ENCODE assay signal across 8 cellular contexts in genomic region chr10:130136214-130137076, GRCh38. TPM values are rescaled to one million over a fixed set of nuclear protein-coding genes. Genes with fewer than 3 reads are reported as not detected.
DNase-seq lines count a peak whose midpoint lies in the region; ATAC-seq, FAIRE-seq and TF ChIP-seq lines count a peak whose summit lies in the region.

GLRX3 (plus strand) TSS chr10:130136391; CDS start chr10:130136421, 30 bp downstream.

- peak within 1 kb of the TSS; percentile 60 to 64 for H3K27ac ChIP-seq in thoracic aorta

- peaks cover 5% of the 10 kb centered on the region for H3K36me3 Mint-ChIP-seq in activated naive CD8-positive, alpha-beta T cell
- peaks cover 2% of the 10 kb centered on the region for H3K36me3 Mint-ChIP-seq in osteocyte (ENCODE audit: unreplicated experiment)

- H3K4me3 Mint-ChIP-seq in activated naive CD8-positive, alpha-beta T cell: peak within 1 kb of the TSS; percentile 93
- peak within 1 kb of the TSS; percentile 88 for H3K4me3 Mint-ChIP-seq in osteocyte (ENCODE audit: unreplicated experiment)

- peak; percentile 51 for DNase-seq in GF-D8 (lab: John Stamatoyannopoulos, UW)
- DNase-seq in H54 (ENCODE audit: insufficient read length, low spot score): peak; percentile 64
- peak; percentile 90 for DNase-seq in MG63
- DNase-seq in glomerular visceral epithelial cell (ENCODE audit: extremely low spot score): peak; percentile 81
- DNase-seq in osteocyte (ENCODE audit: extremely low spot score, unreplicated experiment): peak; percentile 96
- DNase-seq in thoracic aorta (ENCODE audit: low spot score): peak; percentile 70

- peak within 1 kb of the TSS; percentile 68 for H3K27ac Mint-ChIP-seq in activated naive CD8-positive, alpha-beta T cell
- H3K27ac Mint-ChIP-seq in osteocyte (ENCODE audit: unreplicated experiment): peak within 1 kb of the TSS; percentile 87

- no peak for FAIRE-seq in H54 (lab: Jason Lieb, UNC)

- peaks cover 35% of the 10 kb centered on the region for H3K4me1 Mint-ChIP-seq in activated naive CD8-positive, alpha-beta T cell (ENCODE audit: low read depth)
- peaks cover 31% of the 10 kb centered on the region for H3K4me1 Mint-ChIP-seq in osteocyte (ENCODE audit: unreplicated experiment)

- H3K36me3 ChIP-seq in MG63: peaks cover 27% of the 10 kb centered on the region
- no peaks in the 10 kb centered on the region for H3K36me3 ChIP-seq in thoracic aorta

- H3K4me1 ChIP-seq in thoracic aorta (ENCODE audit: control insufficient read depth in 1 of 2, low read depth in 2 of 2): peaks cover 19 to 28% of the 10 kb centered on the region in 2 donors

- no peaks in the 10 kb centered on the region for H3K9me3 ChIP-seq in MG63
- H3K9me3 ChIP-seq in thoracic aorta: no peaks in the 10 kb centered on the region

- H3K4me3 ChIP-seq in MG63 (peak within 1 kb of the TSS; percentile 91), thoracic aorta (peak within 1 kb of the TSS; percentile 91)

- H3K9me3 Mint-ChIP-seq in activated naive CD8-positive, alpha-beta T cell (ENCODE audit: low read depth): no peaks in the 10 kb centered on the region
- no peaks in the 10 kb centered on the region for H3K9me3 Mint-ChIP-seq in osteocyte (ENCODE audit: unreplicated experiment)

- H3K27me3 Mint-ChIP-seq in activated naive CD8-positive, alpha-beta T cell: no peaks in the 10 kb centered on the region
- H3K27me3 Mint-ChIP-seq in osteocyte (ENCODE audit: unreplicated experiment): no peaks in the 10 kb centered on the region

- peak; percentile 58 for TF ChIP-seq POLR2A in H54 (IDR thresholded peaks at IDR 0.05; ENCODE audit: low read depth, low read length)

- H3K27me3 ChIP-seq in MG63 (no peaks in the 10 kb centered on the region), thoracic aorta (replicated peaks; ENCODE audit: insufficient read depth) (no peaks in the 10 kb centered on the region)

- ATAC-seq in SK-N-SH treated with all-trans-retinoic acid at 6 μM for 48 hours: peak; percentile 94
- peak; percentile 77 for ATAC-seq in thoracic aorta (ENCODE audit: insufficient number of reproducible peaks, low FRiP score, low read depth)

- TF ChIP-seq CTCF in osteocyte (IDR thresholded peaks at IDR 0.05) (no peak), thoracic aorta (IDR thresholded peaks at IDR 0.05) (no peak)

TF ChIP-seq in SK-N-SH treated with all-trans-retinoic acid at 6 μM for 48 hours, 23 proteins besides CTCF, POLR2A, EP300 and RAD21:
- TF ChIP-seq ESRRG (CRISPR knock-in tag; IDR thresholded peaks at IDR 0.05) (no peak), ZC3H10 (CRISPR knock-in tag; IDR thresholded peaks at IDR 0.05) (no peak), CSDC2 (CRISPR knock-in tag; IDR thresholded peaks at IDR 0.05) (no peak), CREB5 (CRISPR knock-in tag; IDR thresholded peaks at IDR 0.05; ENCODE audit: low read depth) (no peak), ISL1 (CRISPR knock-in tag; IDR thresholded peaks at IDR 0.05) (no peak), OSR1 (CRISPR knock-in tag; IDR thresholded peaks at IDR 0.05) (no peak), GLIS3 (CRISPR knock-in tag; IDR thresholded peaks at IDR 0.05) (no peak), PATZ1 (CRISPR knock-in tag; IDR thresholded peaks at IDR 0.05; ENCODE audit: borderline replicate concordance) (0 out of 2 replicates have a peak, but pooled peaks have one; percentile 11), RARB (CRISPR knock-in tag; IDR thresholded peaks at IDR 0.05) (no peak), ZNF565 (CRISPR knock-in tag; conservative IDR thresholded peaks at IDR 0.05; ENCODE audit: low read depth) (no peak), ARNTL (CRISPR knock-in tag; IDR thresholded peaks at IDR 0.05; ENCODE audit: borderline replicate concordance, low read depth) (no peak), TSHZ2 (CRISPR knock-in tag; IDR thresholded peaks at IDR 0.05) (no peak), ZFP3 (CRISPR knock-in tag; IDR thresholded peaks at IDR 0.05) (peak; percentile 45; the same call in 1 of the 2 replicates), ZNF70 (CRISPR knock-in tag; IDR thresholded peaks at IDR 0.05) (no peak), PPARA (CRISPR knock-in tag; IDR thresholded peaks at IDR 0.05; ENCODE audit: borderline replicate concordance) (no peak)

RNA-seq across cellular contexts. Expression of gene GLRX3, which starts in this region (rescaled TPM):
- 369 and 2,100 TPM in 2 replicates for total RNA-seq in MG63 (2014; rRNA removed; shearing (Covaris generic); ENCODE audit: low replicate concordance)
- total RNA-seq in osteocyte (58.7 and 61.2 TPM in 2 replicates), thoracic aorta (10 to 100 TPM; 41.6 to 43.1 TPM)

Comparison
In these comparisons a context has a peak if more than half of its experiments do, and no peak if none do; other contexts are left out.
1. Peak in every context shown above with its lines: DNase-seq, ATAC-seq, H3K4me3 ChIP-seq and H3K27ac ChIP-seq.